In the genomic region with DNA sequence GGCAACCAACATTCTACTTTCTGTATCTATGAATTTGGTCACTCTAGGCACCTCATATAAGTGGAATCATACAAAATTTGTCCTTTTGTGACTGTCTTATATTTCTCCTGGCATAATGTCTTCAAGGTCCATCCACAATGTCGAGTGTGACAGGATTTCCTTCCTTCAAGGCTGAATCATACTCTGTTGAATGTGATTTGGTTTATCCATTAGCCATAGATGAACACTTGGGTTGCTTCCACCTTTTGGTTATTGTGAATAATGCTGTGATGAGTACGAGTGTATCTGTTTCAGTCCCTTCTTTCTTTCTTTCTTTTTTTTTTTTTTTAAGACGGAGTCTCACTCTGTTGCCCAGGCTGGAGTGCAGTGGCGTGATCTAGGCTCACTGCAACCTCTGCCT, we compare ENCODE assay signal across 25 cellular contexts.
A peak's percentile ranks its signal among the peaks of the same experiment; 100 is the strongest.
DNase-seq lines count a peak whose midpoint lies in the region; ATAC-seq and FAIRE-seq lines count a peak whose summit lies in the region.
"Had no signal": no experiment of that assay in that cellular context is flagged by ENCODE, and none has a peak within 500 bp of the region (broad histone marks: within the 10 kb centered on the region; RNA-seq: fewer than 3 reads in every experiment).

No MANE protein-coding gene starts in this region.

- no peak overlapping the region for H2BK12ac ChIP-seq in mesenchymal stem cell (ENCODE audit: low read length in 2 of 2)

- H3K4me2 ChIP-seq in mesenchymal stem cell (ENCODE audit: low read length, poor library complexity, severe bottlenecking), result no peak overlapping the region
- H3K4me2 ChIP-seq: A549; BLaER1 treated with 17β-estradiol and CSF1 and Interleukin-3, amounts not matched to agents 10 nM and 100 nM; GM23338 had no signal

- peaks cover 14 to 15% of the 10 kb centered on the region in 2 donors for H3K9me3 Mint-ChIP-seq in stimulated activated naive B cell treated with anti-CD40 and anti-IgM and Interleukin-4, amounts not matched to agents 10 μg/mL and 1 μg/mL and 100 μg/mL, for 72 hours
- peaks cover 8% of the 10 kb centered on the region for H3K9me3 Mint-ChIP-seq in activated naive CD8-positive, alpha-beta T cell treated with anti-CD3 and anti-CD28 coated beads for 36 hours

- H3K36me3 ChIP-seq in mesenchymal stem cell (ENCODE audit: control insufficient read depth in 1 of 2, insufficient read depth in 2 of 2, low read depth in 1 of 2, low read length in 2 of 2), result peaks cover 0 to 2% of the 10 kb centered on the region in 2 experiments
- H3K36me3 ChIP-seq: BE2C; BLaER1 treated with 17β-estradiol and CSF1 and Interleukin-3, amounts not matched to agents 10 nM and 100 nM had no signal

- no peaks in the 10 kb centered on the region for H3K4me1 ChIP-seq in mesenchymal stem cell (ENCODE audit: control insufficient read depth, insufficient read depth, low read depth, low read length)
- H3K4me1 ChIP-seq: A549; BE2C; BLaER1 treated with 17β-estradiol and CSF1 and Interleukin-3, amounts not matched to agents 10 nM and 100 nM had no signal

- in situ Hi-C loops in ACHN (cut with HindIII; ENCODE audit: low pct_ligation_motif_present, low pct_unique_long_range_greater_than_20kb, low sequenced_read_pairs), result no loop called here

- H2AK5ac ChIP-seq in mesenchymal stem cell (ENCODE audit: low read length, severe bottlenecking), result no peak overlapping the region

- H2BK120ac ChIP-seq in mesenchymal stem cell (ENCODE audit: low read depth, low read length), result no peak overlapping the region

- H3K9ac ChIP-seq in mesenchymal stem cell (ENCODE audit: low read length), result no peak overlapping the region
- H3K9ac ChIP-seq: BLaER1 treated with 17β-estradiol and CSF1 and Interleukin-3, amounts not matched to agents 10 nM and 100 nM had no signal

- 78% methylated on average over 3 of the region's 4 CpGs for WGBS in mesenchymal stem cell

- H3K4ac ChIP-seq in mesenchymal stem cell (ENCODE audit: low read depth in 1 of 2, low read length in 2 of 2), result no peak overlapping the region

- peaks cover 10 to 15% of the 10 kb centered on the region in 2 donors for H3K27me3 Mint-ChIP-seq in stimulated activated naive B cell treated with anti-CD40 and anti-IgM and Interleukin-4, amounts not matched to agents 10 μg/mL and 1 μg/mL and 100 μg/mL, for 72 hours
- peaks cover 4% of the 10 kb centered on the region for H3K27me3 Mint-ChIP-seq in activated naive CD8-positive, alpha-beta T cell treated with anti-CD3 and anti-CD28 coated beads for 36 hours

- peak overlapping the region; percentile 15 for H3K27ac Mint-ChIP-seq in stimulated activated naive B cell treated with anti-CD40 and anti-IgM and Interleukin-4, amounts not matched to agents 10 μg/mL and 1 μg/mL and 100 μg/mL, for 72 hours
- H3K27ac Mint-ChIP-seq in activated naive CD8-positive, alpha-beta T cell treated with anti-CD3 and anti-CD28 coated beads for 36 hours, result no peak overlapping the region
- H3K27ac Mint-ChIP-seq: CD14-positive monocyte; CD4-positive, alpha-beta T cell; GM23338 had no signal

- ATAC-seq in stimulated activated naive B cell treated with anti-CD40 and anti-IgM and Interleukin-4, amounts not matched to agents 10 μg/mL and 1 μg/mL and 100 μg/mL, for 72 hours (replicated peaks), result no peak
- ATAC-seq: A549, GM23338, HCT116 had no signal

- no peak overlapping the region for H3K4me3 Mint-ChIP-seq in stimulated activated naive B cell treated with anti-CD40 and anti-IgM and Interleukin-4, amounts not matched to agents 10 μg/mL and 1 μg/mL and 100 μg/mL, for 72 hours
- H3K4me3 Mint-ChIP-seq in activated naive CD8-positive, alpha-beta T cell treated with anti-CD3 and anti-CD28 coated beads for 36 hours, result no peak overlapping the region
- H3K4me3 Mint-ChIP-seq: CD4-positive, alpha-beta T cell; CD8-positive, alpha-beta memory T cell; GM23338; H9 had no signal

- H3K27ac ChIP-seq in mesenchymal stem cell (ENCODE audit: low read length, poor library complexity, severe bottlenecking), result no peak overlapping the region
- H3K27ac ChIP-seq: A549; BLaER1 treated with 17β-estradiol and CSF1 and Interleukin-3, amounts not matched to agents 10 nM and 100 nM had no signal

- H3K4me1 Mint-ChIP-seq in stimulated activated naive B cell treated with anti-CD40 and anti-IgM and Interleukin-4, amounts not matched to agents 10 μg/mL and 1 μg/mL and 100 μg/mL, for 72 hours, result peaks cover 0 to under 1% of the 10 kb centered on the region in 2 donors
- no peaks in the 10 kb centered on the region for H3K4me1 Mint-ChIP-seq in activated naive CD8-positive, alpha-beta T cell treated with anti-CD3 and anti-CD28 coated beads for 36 hours
- H3K4me1 Mint-ChIP-seq: CD8-positive, alpha-beta memory T cell had no signal

- H4K91ac ChIP-seq in mesenchymal stem cell (ENCODE audit: low read length), result no peak overlapping the region

- no peak overlapping the region for H2BK5ac ChIP-seq in mesenchymal stem cell (ENCODE audit: low read depth, low read length, poor library complexity, severe bottlenecking)

- H3K9me3 ChIP-seq in mesenchymal stem cell (ENCODE audit: control insufficient read depth, low read length), result peaks cover 21% of the 10 kb centered on the region
- H3K9me3 ChIP-seq: BE2C had no signal

- no peak overlapping the region for H3K18ac ChIP-seq in mesenchymal stem cell (ENCODE audit: low read depth in 1 of 2, low read length in 2 of 2)

- DNase-seq in ACHN, result peak; percentile 57
- DNase-seq in RCC 7860 (ENCODE audit: low spot score), result peak; percentile 24
- DNase-seq in kidney glomerular epithelial cell (lab: John Stamatoyannopoulos, UW), result peak; percentile 20
- DNase-seq in stimulated activated naive B cell treated with anti-CD40 and anti-IgM and Interleukin-4, amounts not matched to agents 10 μg/mL and 1 μg/mL and 100 μg/mL, for 72 hours, result no peak
- no peak for DNase-seq in MV-4-11 (lab: John Stamatoyannopoulos, UW)
- DNase-seq in mesenchymal stem cell, result no peak
- no peak for DNase-seq in AG08395 (ENCODE audit: low spot score)
- DNase-seq in activated naive CD8-positive, alpha-beta T cell treated with anti-CD3 and anti-CD28 coated beads for 36 hours, result no peak
- DNase-seq: 8988T; AML-193; BE2C; CD4-positive, alpha-beta T cell; CD8-positive, alpha-beta memory T cell; DMS 273 treated with DMSO at 0.1 percent for 48 hours; DMS79; EL; H9 had no signal

- no peak overlapping the region for H3K4me3 ChIP-seq in mesenchymal stem cell (ENCODE audit: insufficient read depth in 1 of 2, low read depth in 1 of 2, low read length in 2 of 2)
- H3K4me3 ChIP-seq: A549; BLaER1 treated with 17β-estradiol and CSF1 and Interleukin-3, amounts not matched to agents 10 nM and 100 nM; GM12878; GM23338 had no signal

- H3K23ac ChIP-seq in mesenchymal stem cell (ENCODE audit: low read length in 2 of 2), result no peak overlapping the region

- H4K8ac ChIP-seq in mesenchymal stem cell (ENCODE audit: low read length), result no peak overlapping the region

- peaks cover 5 to 6% of the 10 kb centered on the region in 2 donors for H3K36me3 Mint-ChIP-seq in stimulated activated naive B cell treated with anti-CD40 and anti-IgM and Interleukin-4, amounts not matched to agents 10 μg/mL and 1 μg/mL and 100 μg/mL, for 72 hours
- no peaks in the 10 kb centered on the region for H3K36me3 Mint-ChIP-seq in activated naive CD8-positive, alpha-beta T cell treated with anti-CD3 and anti-CD28 coated beads for 36 hours
- H3K36me3 Mint-ChIP-seq: CD14-positive monocyte had no signal

- no peak overlapping the region for H2BK15ac ChIP-seq in mesenchymal stem cell (ENCODE audit: low read depth, poor library complexity, severe bottlenecking)

- H2AFZ ChIP-seq in mesenchymal stem cell (ENCODE audit: low read depth, low read length), result no peak overlapping the region
- H2AFZ ChIP-seq: GM23338 had no signal

- no peak overlapping the region for H3K14ac ChIP-seq in mesenchymal stem cell (ENCODE audit: low read length in 2 of 2)

- no peaks in the 10 kb centered on the region for H3K79me1 ChIP-seq in mesenchymal stem cell (replicated peaks; ENCODE audit: low read length, poor library complexity, severe bottlenecking)

- FAIRE-seq in RCC 7860 (lab: Jason Lieb, UNC), result peak; percentile 81
- FAIRE-seq: A549, D721Med, GM12878, GM19239 had no signal

- no peaks in the 10 kb centered on the region for H3K27me3 ChIP-seq in mesenchymal stem cell (ENCODE audit: control insufficient read depth in 1 of 2, insufficient read depth in 1 of 2, low read length in 2 of 2)
- H3K27me3 ChIP-seq: BE2C; BLaER1 treated with 17β-estradiol and CSF1 and Interleukin-3, amounts not matched to agents 10 nM and 100 nM had no signal

Comparison
In these comparisons a context has a peak if more than half of its experiments do, and no peak if none do; other contexts are left out.
1. DNase-seq: peak in ACHN (single experiment), RCC 7860 (single experiment) and kidney glomerular epithelial cell (single experiment); none in stimulated activated naive B cell treated with anti-CD40 and anti-IgM and Interleukin-4, amounts not matched to agents 10 μg/mL and 1 μg/mL and 100 μg/mL, for 72 hours (single experiment), MV-4-11 (single experiment), mesenchymal stem cell (single experiment), AG08395 (single experiment) and activated naive CD8-positive, alpha-beta T cell treated with anti-CD3 and anti-CD28 coated beads for 36 hours (single experiment).